ENCODE assay signal across 8 cellular contexts in the genomic region with DNA sequence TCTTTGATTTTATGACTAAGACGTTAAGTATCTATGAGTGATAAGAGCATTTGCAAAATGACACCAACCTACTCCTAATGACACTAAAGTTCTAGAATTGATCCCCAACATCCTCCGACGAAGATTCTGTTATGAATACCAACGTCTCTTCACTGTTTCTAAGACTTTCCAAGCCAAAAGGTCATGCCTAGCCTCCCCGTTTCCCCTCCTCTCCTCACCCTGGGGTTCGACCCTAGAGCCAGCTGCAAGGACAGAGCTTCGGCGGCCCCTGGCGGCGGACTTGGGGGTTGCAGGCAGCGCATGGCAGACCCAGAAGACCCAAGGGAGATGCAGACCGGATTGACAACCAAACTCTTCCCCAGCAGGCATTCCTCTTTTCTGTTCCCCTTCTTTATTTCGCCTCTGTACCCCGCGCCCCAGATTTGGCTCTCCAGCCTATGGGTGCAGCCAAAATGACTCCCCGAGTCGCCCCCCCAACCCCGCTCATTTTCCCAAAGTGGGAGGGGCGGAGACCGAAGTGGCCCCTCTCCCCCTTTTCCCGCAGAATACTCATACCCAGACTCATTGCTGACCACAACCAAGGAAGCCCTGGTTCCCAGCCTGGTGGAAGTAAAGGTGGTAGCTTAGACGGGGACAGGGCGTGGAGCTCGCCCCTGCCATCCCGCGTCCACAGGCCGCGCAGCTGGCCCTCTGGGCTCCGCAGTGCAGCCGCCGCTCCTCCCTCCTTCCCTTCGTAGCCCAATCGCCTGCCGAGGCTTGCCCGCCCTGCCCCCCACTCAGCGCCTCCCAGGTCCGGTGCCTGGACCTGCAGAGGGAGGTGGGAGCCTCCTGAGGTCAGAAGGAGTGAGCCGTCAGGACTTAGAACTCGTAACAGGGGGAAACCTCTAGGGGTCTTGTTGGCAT. TPM values are rescaled to one million over a fixed set of nuclear protein-coding genes. Genes with fewer than 3 reads are reported as not detected.
DNase-seq lines count a peak whose midpoint lies in the region; ATAC-seq and TF ChIP-seq lines count a peak whose summit lies in the region.

No MANE protein-coding gene starts in this region.

- peak; percentile 99 for TF ChIP-seq CTCF in GM12875 (IDR thresholded peaks at IDR 0.05; ENCODE audit: borderline replicate concordance, insufficient read depth, low read depth, low read length)
- peak; percentile 99 for TF ChIP-seq CTCF in OCI-LY3 (IDR thresholded peaks at IDR 0.05; ENCODE audit: low read depth, low read length)
- TF ChIP-seq CTCF in epithelial cell of esophagus (IDR thresholded peaks at IDR 0.05; ENCODE audit: insufficient read depth, low read depth, low read length, missing control alignments), result peak; percentile 98

- H3K4me3 ChIP-seq in GM12875 (ENCODE audit: low read depth, low read length) (peak overlapping the region; percentile 44), OCI-LY3 (ENCODE audit: low read length) (peak overlapping the region; percentile 90), epithelial cell of esophagus (ENCODE audit: low read length) (no peak overlapping the region)

- ATAC-seq in HG03045 (IDR thresholded peaks at IDR 0.05; ENCODE audit: unreplicated experiment), result no peak

- no peaks in the 10 kb centered on the region for H3K9me3 ChIP-seq in OCI-LY3 (ENCODE audit: insufficient read depth, low read length)

- H3K4me1 Mint-ChIP-seq in IgD-negative memory B cell, result peaks cover 28 to 44% (median 33%) of the 10 kb centered on the region in 3 donors

- peaks cover 3% of the 10 kb centered on the region; the same call in 1 of the 2 replicates for H3K79me2 ChIP-seq in OCI-LY3 (ENCODE audit: low read length)

- DNase-seq in activated T-cell treated with anti-CD3 and anti-CD28 coated beads for 1 hour (ENCODE audit: low read depth), result peak; percentile 87
- DNase-seq in epithelial cell of esophagus (ENCODE audit: low read depth), result peak; percentile 81
- peak; percentile 75 for DNase-seq in middle frontal gyrus (ENCODE audit: extremely low spot score, low spot score)
- peak; percentile 99 for DNase-seq in stimulated activated CD8-positive, alpha-beta memory T cell treated with anti-CD3 and anti-CD28 coated beads, Interleukin-4, amount 100 ng/mL, for 48 hours

- no peaks in the 10 kb centered on the region for H3K27me3 Mint-ChIP-seq in IgD-negative memory B cell

- no peaks in the 10 kb centered on the region for H3K36me3 ChIP-seq in OCI-LY3 (replicated peaks; ENCODE audit: low read depth, low read length)

- H3K4me3 Mint-ChIP-seq in IgD-negative memory B cell, result peak overlapping the region; percentile 66 to 93 (median 84)

- peaks cover 2% of the 10 kb centered on the region for H3K36me3 Mint-ChIP-seq in IgD-negative memory B cell

- H2AFZ ChIP-seq in OCI-LY3 (ENCODE audit: low read depth, low read length), result peak overlapping the region; percentile 35

- peaks cover 36% of the 10 kb centered on the region for H3K4me1 ChIP-seq in OCI-LY3 (ENCODE audit: low read length)

- H3K9ac ChIP-seq in OCI-LY3 (ENCODE audit: low read length), result peak overlapping the region; percentile 91

- H3K27ac Mint-ChIP-seq in IgD-negative memory B cell, result peak overlapping the region; percentile 80 to 92 (median 84)

- H4K20me1 ChIP-seq in OCI-LY3 (ENCODE audit: insufficient read depth, low read length), result no peaks in the 10 kb centered on the region

- H3K9me3 Mint-ChIP-seq in IgD-negative memory B cell, result no peaks in the 10 kb centered on the region

- H3K4me2 ChIP-seq in OCI-LY3 (ENCODE audit: low read length), result peak overlapping the region; percentile 79

- no peaks in the 10 kb centered on the region for H3K27me3 ChIP-seq in OCI-LY3 (ENCODE audit: low read depth, low read length)

- peak overlapping the region; percentile 95 for H3K27ac ChIP-seq in OCI-LY3 (ENCODE audit: low read length)

RNA-seq across cellular contexts. Expression of a gene that starts 4.1 kb away (rescaled TPM):
- 18.5 TPM for polyA plus RNA-seq in IgD-negative memory B cell

RNA-seq across cellular contexts. Expression of a gene that starts 24.7 kb away (rescaled TPM):
- polyA plus RNA-seq in IgD-negative memory B cell, result not detected

RNA-seq across cellular contexts. Expression of a gene that starts 41.3 kb away (rescaled TPM):
- polyA plus RNA-seq in IgD-negative memory B cell, result not detected

RNA-seq across cellular contexts. Expression of a gene that starts 48.5 kb away (rescaled TPM):
- polyA plus RNA-seq in IgD-negative memory B cell, result 841 TPM

RNA-seq across cellular contexts. Expression of a gene that starts 49.2 kb away (rescaled TPM):
- polyA plus RNA-seq in IgD-negative memory B cell, result 2.7 TPM
